1 cellular context compared by ENCODE assay signal in the genomic region with DNA sequence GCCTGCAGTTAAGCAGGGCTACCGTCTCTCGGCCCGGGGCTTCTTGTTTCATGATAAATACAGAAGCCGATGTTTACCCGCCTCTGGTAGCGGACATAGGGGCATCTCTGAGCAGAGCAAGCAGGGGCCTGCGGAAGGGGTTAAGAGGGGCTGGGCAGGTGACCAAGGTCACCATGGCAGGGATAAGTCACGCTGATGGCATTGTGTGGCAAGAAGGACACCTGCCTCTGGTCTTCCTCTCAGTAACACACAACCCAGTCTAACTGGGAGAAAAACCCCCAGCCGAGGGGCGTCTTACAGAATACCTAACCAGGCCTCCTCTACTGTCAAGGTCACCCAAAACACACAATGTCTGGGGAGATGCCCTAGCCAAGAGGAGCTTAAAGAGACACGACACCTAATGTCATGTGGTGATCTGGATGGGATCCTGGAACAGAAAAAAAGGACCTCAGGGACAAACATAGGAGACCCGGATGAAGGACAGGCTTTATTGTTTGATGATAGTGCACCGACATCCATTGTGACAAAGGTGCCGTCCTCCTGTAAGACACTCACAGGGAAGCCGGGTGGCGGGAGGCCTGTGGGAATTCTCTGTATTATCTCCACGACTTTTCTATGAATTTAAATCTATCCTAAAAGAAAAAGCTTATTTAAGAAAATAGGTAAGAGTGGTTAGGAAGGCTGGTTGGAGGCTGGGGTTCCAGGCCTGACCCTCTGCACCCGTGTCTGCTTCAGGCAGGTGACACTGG.
TF ChIP-seq lines count a peak whose summit lies in the region.

No MANE protein-coding gene starts in this region.

TF ChIP-seq in HepG2, 621 proteins besides CTCF, POLR2A, EP300 and RAD21 (continued from another document):
- TF ChIP-seq, protein P1, sequence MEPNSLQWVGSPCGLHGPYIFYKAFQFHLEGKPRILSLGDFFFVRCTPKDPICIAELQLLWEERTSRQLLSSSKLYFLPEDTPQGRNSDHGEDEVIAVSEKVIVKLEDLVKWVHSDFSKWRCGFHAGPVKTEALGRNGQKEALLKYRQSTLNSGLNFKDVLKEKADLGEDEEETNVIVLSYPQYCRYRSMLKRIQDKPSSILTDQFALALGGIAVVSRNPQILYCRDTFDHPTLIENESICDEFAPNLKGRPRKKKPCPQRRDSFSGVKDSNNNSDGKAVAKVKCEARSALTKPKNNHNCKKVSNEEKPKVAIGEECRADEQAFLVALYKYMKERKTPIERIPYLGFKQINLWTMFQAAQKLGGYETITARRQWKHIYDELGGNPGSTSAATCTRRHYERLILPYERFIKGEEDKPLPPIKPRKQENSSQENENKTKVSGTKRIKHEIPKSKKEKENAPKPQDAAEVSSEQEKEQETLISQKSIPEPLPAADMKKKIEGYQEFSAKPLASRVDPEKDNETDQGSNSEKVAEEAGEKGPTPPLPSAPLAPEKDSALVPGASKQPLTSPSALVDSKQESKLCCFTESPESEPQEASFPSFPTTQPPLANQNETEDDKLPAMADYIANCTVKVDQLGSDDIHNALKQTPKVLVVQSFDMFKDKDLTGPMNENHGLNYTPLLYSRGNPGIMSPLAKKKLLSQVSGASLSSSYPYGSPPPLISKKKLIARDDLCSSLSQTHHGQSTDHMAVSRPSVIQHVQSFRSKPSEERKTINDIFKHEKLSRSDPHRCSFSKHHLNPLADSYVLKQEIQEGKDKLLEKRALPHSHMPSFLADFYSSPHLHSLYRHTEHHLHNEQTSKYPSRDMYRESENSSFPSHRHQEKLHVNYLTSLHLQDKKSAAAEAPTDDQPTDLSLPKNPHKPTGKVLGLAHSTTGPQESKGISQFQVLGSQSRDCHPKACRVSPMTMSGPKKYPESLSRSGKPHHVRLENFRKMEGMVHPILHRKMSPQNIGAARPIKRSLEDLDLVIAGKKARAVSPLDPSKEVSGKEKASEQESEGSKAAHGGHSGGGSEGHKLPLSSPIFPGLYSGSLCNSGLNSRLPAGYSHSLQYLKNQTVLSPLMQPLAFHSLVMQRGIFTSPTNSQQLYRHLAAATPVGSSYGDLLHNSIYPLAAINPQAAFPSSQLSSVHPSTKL (CRISPR knock-in tag; IDR thresholded peaks at IDR 0.05) = peak; percentile 80
- no peak for TF ChIP-seq SMAD9 (CRISPR knock-in tag; IDR thresholded peaks at IDR 0.05)
- TF ChIP-seq ZNF230 (CRISPR knock-in tag; IDR thresholded peaks at IDR 0.05) = no peak
- TF ChIP-seq, protein P2, sequence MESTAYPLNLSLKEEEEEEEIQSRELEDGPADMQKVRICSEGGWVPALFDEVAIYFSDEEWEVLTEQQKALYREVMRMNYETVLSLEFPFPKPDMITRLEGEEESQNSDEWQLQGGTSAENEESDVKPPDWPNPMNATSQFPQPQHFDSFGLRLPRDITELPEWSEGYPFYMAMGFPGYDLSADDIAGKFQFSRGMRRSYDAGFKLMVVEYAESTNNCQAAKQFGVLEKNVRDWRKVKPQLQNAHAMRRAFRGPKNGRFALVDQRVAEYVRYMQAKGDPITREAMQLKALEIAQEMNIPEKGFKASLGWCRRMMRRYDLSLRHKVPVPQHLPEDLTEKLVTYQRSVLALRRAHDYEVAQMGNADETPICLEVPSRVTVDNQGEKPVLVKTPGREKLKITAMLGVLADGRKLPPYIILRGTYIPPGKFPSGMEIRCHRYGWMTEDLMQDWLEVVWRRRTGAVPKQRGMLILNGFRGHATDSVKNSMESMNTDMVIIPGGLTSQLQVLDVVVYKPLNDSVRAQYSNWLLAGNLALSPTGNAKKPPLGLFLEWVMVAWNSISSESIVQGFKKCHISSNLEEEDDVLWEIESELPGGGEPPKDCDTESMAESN (CRISPR knock-in tag; conservative IDR thresholded peaks at IDR 0.05) = no peak
- TF ChIP-seq EEA1 (CRISPR knock-in tag; IDR thresholded peaks at IDR 0.05; ENCODE audit: borderline replicate concordance) = no peak
- TF ChIP-seq ZNF354B (CRISPR knock-in tag; IDR thresholded peaks at IDR 0.05) = no peak
- no peak for TF ChIP-seq MTA3 (CRISPR knock-in tag; IDR thresholded peaks at IDR 0.05)
- TF ChIP-seq HOXD1 (CRISPR knock-in tag; IDR thresholded peaks at IDR 0.05) = 0 out of 2 replicates have a peak, but pooled peaks have one; percentile 55
- no peak for TF ChIP-seq PHF8 (CRISPR knock-in tag; IDR thresholded peaks at IDR 0.05)
- no peak for TF ChIP-seq JARID2 (CRISPR knock-in tag; IDR thresholded peaks at IDR 0.05; ENCODE audit: insufficient replicate concordance)
- no peak; the same call in 1 of the 2 replicates for TF ChIP-seq CREM (IDR thresholded peaks at IDR 0.05)
- TF ChIP-seq CREM (CRISPR knock-in tag; IDR thresholded peaks at IDR 0.05) = no peak
- no peak for TF ChIP-seq ZNF350 (CRISPR knock-in tag; IDR thresholded peaks at IDR 0.05; ENCODE audit: borderline replicate concordance, low read depth)
- TF ChIP-seq CENPT (CRISPR knock-in tag; IDR thresholded peaks at IDR 0.05; ENCODE audit: low read depth) = no peak
- TF ChIP-seq, protein P3, sequence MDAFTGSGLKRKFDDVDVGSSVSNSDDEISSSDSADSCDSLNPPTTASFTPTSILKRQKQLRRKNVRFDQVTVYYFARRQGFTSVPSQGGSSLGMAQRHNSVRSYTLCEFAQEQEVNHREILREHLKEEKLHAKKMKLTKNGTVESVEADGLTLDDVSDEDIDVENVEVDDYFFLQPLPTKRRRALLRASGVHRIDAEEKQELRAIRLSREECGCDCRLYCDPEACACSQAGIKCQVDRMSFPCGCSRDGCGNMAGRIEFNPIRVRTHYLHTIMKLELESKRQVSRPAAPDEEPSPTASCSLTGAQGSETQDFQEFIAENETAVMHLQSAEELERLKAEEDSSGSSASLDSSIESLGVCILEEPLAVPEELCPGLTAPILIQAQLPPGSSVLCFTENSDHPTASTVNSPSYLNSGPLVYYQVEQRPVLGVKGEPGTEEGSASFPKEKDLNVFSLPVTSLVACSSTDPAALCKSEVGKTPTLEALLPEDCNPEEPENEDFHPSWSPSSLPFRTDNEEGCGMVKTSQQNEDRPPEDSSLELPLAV (CRISPR knock-in tag; conservative IDR thresholded peaks at IDR 0.05; ENCODE audit: low read depth) = no peak
- TF ChIP-seq MAFF (IDR thresholded peaks at IDR 0.05; ENCODE audit: low read depth, low read length) = no peak
- TF ChIP-seq NFRKB (IDR thresholded peaks at IDR 0.05) = no peak
- TF ChIP-seq ZNF660 (CRISPR knock-in tag; IDR thresholded peaks at IDR 0.05; ENCODE audit: borderline replicate concordance, low read depth) = no peak
- no peak for TF ChIP-seq ATM (IDR thresholded peaks at IDR 0.05; ENCODE audit: borderline replicate concordance)
- TF ChIP-seq KLF6 (CRISPR knock-in tag; IDR thresholded peaks at IDR 0.05) = no peak
- TF ChIP-seq, protein P4, sequence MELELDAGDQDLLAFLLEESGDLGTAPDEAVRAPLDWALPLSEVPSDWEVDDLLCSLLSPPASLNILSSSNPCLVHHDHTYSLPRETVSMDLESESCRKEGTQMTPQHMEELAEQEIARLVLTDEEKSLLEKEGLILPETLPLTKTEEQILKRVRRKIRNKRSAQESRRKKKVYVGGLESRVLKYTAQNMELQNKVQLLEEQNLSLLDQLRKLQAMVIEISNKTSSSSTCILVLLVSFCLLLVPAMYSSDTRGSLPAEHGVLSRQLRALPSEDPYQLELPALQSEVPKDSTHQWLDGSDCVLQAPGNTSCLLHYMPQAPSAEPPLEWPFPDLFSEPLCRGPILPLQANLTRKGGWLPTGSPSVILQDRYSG (CRISPR knock-in tag; IDR thresholded peaks at IDR 0.05) = no peak
- no peak for TF ChIP-seq ZNF225 (CRISPR knock-in tag; IDR thresholded peaks at IDR 0.05)
- no peak for TF ChIP-seq PAWR (CRISPR knock-in tag; IDR thresholded peaks at IDR 0.05; ENCODE audit: borderline replicate concordance)
- peak; percentile 19; the same call in 1 of the 2 replicates for TF ChIP-seq ZNF30 (CRISPR knock-in tag; IDR thresholded peaks at IDR 0.05)
- TF ChIP-seq SP140L (CRISPR knock-in tag; IDR thresholded peaks at IDR 0.05; ENCODE audit: borderline replicate concordance) = no peak; the same call in 1 of the 2 replicates
- no peak for TF ChIP-seq DPF2 (CRISPR knock-in tag; IDR thresholded peaks at IDR 0.05; ENCODE audit: borderline replicate concordance, low read depth)
- no peak for TF ChIP-seq RFX3 (CRISPR knock-in tag; IDR thresholded peaks at IDR 0.05)
- TF ChIP-seq ERF (CRISPR knock-in tag; IDR thresholded peaks at IDR 0.05) = no peak
- TF ChIP-seq, protein P5, sequence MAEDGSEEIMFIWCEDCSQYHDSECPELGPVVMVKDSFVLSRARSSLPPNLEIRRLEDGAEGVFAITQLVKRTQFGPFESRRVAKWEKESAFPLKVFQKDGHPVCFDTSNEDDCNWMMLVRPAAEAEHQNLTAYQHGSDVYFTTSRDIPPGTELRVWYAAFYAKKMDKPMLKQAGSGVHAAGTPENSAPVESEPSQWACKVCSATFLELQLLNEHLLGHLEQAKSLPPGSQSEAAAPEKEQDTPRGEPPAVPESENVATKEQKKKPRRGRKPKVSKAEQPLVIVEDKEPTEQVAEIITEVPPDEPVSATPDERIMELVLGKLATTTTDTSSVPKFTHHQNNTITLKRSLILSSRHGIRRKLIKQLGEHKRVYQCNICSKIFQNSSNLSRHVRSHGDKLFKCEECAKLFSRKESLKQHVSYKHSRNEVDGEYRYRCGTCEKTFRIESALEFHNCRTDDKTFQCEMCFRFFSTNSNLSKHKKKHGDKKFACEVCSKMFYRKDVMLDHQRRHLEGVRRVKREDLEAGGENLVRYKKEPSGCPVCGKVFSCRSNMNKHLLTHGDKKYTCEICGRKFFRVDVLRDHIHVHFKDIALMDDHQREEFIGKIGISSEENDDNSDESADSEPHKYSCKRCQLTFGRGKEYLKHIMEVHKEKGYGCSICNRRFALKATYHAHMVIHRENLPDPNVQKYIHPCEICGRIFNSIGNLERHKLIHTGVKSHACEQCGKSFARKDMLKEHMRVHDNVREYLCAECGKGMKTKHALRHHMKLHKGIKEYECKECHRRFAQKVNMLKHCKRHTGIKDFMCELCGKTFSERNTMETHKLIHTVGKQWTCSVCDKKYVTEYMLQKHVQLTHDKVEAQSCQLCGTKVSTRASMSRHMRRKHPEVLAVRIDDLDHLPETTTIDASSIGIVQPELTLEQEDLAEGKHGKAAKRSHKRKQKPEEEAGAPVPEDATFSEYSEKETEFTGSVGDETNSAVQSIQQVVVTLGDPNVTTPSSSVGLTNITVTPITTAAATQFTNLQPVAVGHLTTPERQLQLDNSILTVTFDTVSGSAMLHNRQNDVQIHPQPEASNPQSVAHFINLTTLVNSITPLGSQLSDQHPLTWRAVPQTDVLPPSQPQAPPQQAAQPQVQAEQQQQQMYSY (CRISPR knock-in tag; IDR thresholded peaks at IDR 0.05) = 0 out of 2 replicates have a peak, but pooled peaks have one; percentile 34
